ENCODE assay signal across 9 cellular contexts in genomic region chr1:151972533-151973270, GRCh38. TPM values are rescaled to one million over a fixed set of nuclear protein-coding genes. Genes with fewer than 3 reads are reported as not detected.
DNase-seq lines count a peak whose midpoint lies in the region; ATAC-seq and TF ChIP-seq lines count a peak whose summit lies in the region.
"Had no signal": no experiment of that assay in that cellular context is flagged by ENCODE, and none has a peak within 500 bp of the region (broad histone marks: within the 10 kb centered on the region; RNA-seq: fewer than 3 reads in every experiment).

No MANE protein-coding gene starts in this region.

- H3K4me1 ChIP-seq in HUES6 (ENCODE audit: control insufficient read depth, insufficient read depth, low read length) (peaks cover 42% of the 10 kb centered on the region), heart right ventricle (peaks cover 0 to 44% (median 10%) of the 10 kb centered on the region in 9 donors)

- TF ChIP-seq CTCF in BJ (IDR thresholded peaks at IDR 0.05; ENCODE audit: insufficient read depth, low read depth, low read length) (no peak), heart right ventricle (IDR thresholded peaks at IDR 0.05) (no peak), GM10248 (IDR thresholded peaks at IDR 0.05; ENCODE audit: control extremely low read depth, extremely low read depth, low read depth, missing control alignments) (no peak)

- CTCF ChIA-PET in BJ (lab: Yijun Ruan, JAX), result interaction anchor here (0.6 to 10.2 kb wide), 5 partner anchors 10 to 64 kb away, joined by 3 to 137 read pairs (median 4); no protein-coding TSS in a partner anchor
- CTCF ChIA-PET in activated CD8-positive, alpha-beta T cell treated with anti-CD3 and anti-CD28 coated beads, Interleukin-2, amount 10 ng/mL, durations not matched to agents 7 days and 5 days (lab: Charles Lee), result interaction anchor here (0.9 to 28.9 kb wide), 4 partner anchors 19 to 88 kb away, joined by 3 to 1011 read pairs (median 4); partner anchors contain the start of gene S100A10
- CTCF ChIA-PET in GM10248 (lab: Yijun Ruan, JAX), result interaction anchor here (1.9 to 6.4 kb wide), 2 partner anchors 9 to 29 kb away, joined by 9 to 41 read pairs; no protein-coding TSS in a partner anchor

- peak; percentile 48 for ATAC-seq in activated CD8-positive, alpha-beta T cell treated with anti-CD3 and anti-CD28 coated beads, Interleukin-2, amount 10 ng/mL, durations not matched to agents 7 days and 5 days
- peak in 6 of 8 donors; percentile 38 to 90 (median 60) for ATAC-seq in heart right ventricle
- ATAC-seq in stimulated activated naive CD8-positive, alpha-beta T cell treated with anti-CD3 and anti-CD28 coated beads, Interleukin-15, amount 100 ng/mL, for 72 hours, result peak; percentile 97
- no peak for ATAC-seq in GM19324 (IDR thresholded peaks at IDR 0.05; ENCODE audit: low FRiP score, unreplicated experiment)

- H3K9ac ChIP-seq in HUES6 (ENCODE audit: low read length), result peak overlapping the region; percentile 36

- H3K9me3 Mint-ChIP-seq in activated CD8-positive, alpha-beta T cell treated with anti-CD3 and anti-CD28 coated beads, Interleukin-2, amount 10 ng/mL, durations not matched to agents 7 days and 5 days (ENCODE audit: insufficient read depth), result no peaks in the 10 kb centered on the region
- no peaks in the 10 kb centered on the region for H3K9me3 Mint-ChIP-seq in stimulated activated naive CD8-positive, alpha-beta T cell treated with anti-CD3 and anti-CD28 coated beads, Interleukin-15, amount 100 ng/mL, for 72 hours
- H3K9me3 Mint-ChIP-seq: dendritic cell treated with granulocyte-macrophage colony-stimulating factor and Interleukin-4, amounts not matched to agents 40 ng/mL and 50 ng/mL, for 4 days had no signal

- 54 to 59% methylated on average over 7 of the region's 7 CpGs for WGBS in heart right ventricle, 2 donors

- H3K27ac Mint-ChIP-seq in activated CD8-positive, alpha-beta T cell treated with anti-CD3 and anti-CD28 coated beads, Interleukin-2, amount 10 ng/mL, durations not matched to agents 7 days and 5 days, result no peak overlapping the region
- H3K27ac Mint-ChIP-seq in stimulated activated naive CD8-positive, alpha-beta T cell treated with anti-CD3 and anti-CD28 coated beads, Interleukin-15, amount 100 ng/mL, for 72 hours, result no peak overlapping the region
- H3K27ac Mint-ChIP-seq: dendritic cell treated with granulocyte-macrophage colony-stimulating factor and Interleukin-4, amounts not matched to agents 40 ng/mL and 50 ng/mL, for 4 days had no signal

- H3K4me3 ChIP-seq in BJ (ENCODE audit: low read depth, low read length), result no peak overlapping the region
- peak overlapping the region; percentile 12; the same call in 1 of the 2 replicates for H3K4me3 ChIP-seq in HUES6 (ENCODE audit: low read depth, low read length)
- no peak overlapping the region for H3K4me3 ChIP-seq in heart right ventricle

- intact Hi-C loops in heart right ventricle (cut with DNase I), result no loop called here

- H3K4me1 Mint-ChIP-seq in activated CD8-positive, alpha-beta T cell treated with anti-CD3 and anti-CD28 coated beads, Interleukin-2, amount 10 ng/mL, durations not matched to agents 7 days and 5 days (ENCODE audit: low read depth), result peaks cover 22% of the 10 kb centered on the region
- H3K4me1 Mint-ChIP-seq in stimulated activated naive CD8-positive, alpha-beta T cell treated with anti-CD3 and anti-CD28 coated beads, Interleukin-15, amount 100 ng/mL, for 72 hours, result peaks cover 36% of the 10 kb centered on the region

- H3K27ac ChIP-seq in HUES6 (ENCODE audit: low read depth, low read length) (peak overlapping the region; percentile 62; the same call in 1 of the 2 replicates), heart right ventricle (peak overlapping the region in 1 of 10 donors; percentile 4)

- peaks cover 10% of the 10 kb centered on the region for H3K27me3 Mint-ChIP-seq in activated CD8-positive, alpha-beta T cell treated with anti-CD3 and anti-CD28 coated beads, Interleukin-2, amount 10 ng/mL, durations not matched to agents 7 days and 5 days (ENCODE audit: low read depth)
- peaks cover 16% of the 10 kb centered on the region for H3K27me3 Mint-ChIP-seq in stimulated activated naive CD8-positive, alpha-beta T cell treated with anti-CD3 and anti-CD28 coated beads, Interleukin-15, amount 100 ng/mL, for 72 hours
- H3K27me3 Mint-ChIP-seq: dendritic cell treated with granulocyte-macrophage colony-stimulating factor and Interleukin-4, amounts not matched to agents 40 ng/mL and 50 ng/mL, for 4 days had no signal

- H3K36me3 ChIP-seq in BJ (ENCODE audit: control insufficient read depth, insufficient read depth, low read length), result no peaks in the 10 kb centered on the region
- no peaks in the 10 kb centered on the region for H3K36me3 ChIP-seq in HUES6 (ENCODE audit: control insufficient read depth, insufficient read depth, low read length)
- no peaks in the 10 kb centered on the region for H3K36me3 ChIP-seq in heart right ventricle

- H3K27me3 ChIP-seq in BJ (ENCODE audit: control insufficient read depth, insufficient read depth, low read length) (peaks cover 1% of the 10 kb centered on the region; the same call in 1 of the 2 replicates), HUES6 (ENCODE audit: control insufficient read depth, insufficient read depth, low read length) (no peaks in the 10 kb centered on the region), heart right ventricle (no peaks in the 10 kb centered on the region)

- POLR2A ChIA-PET in BJ (lab: Charles Lee) (no interaction called here), GM10248 (lab: Yijun Ruan, JAX) (no interaction called here)
- POLR2A ChIA-PET in activated CD8-positive, alpha-beta T cell treated with anti-CD3 and anti-CD28 coated beads, Interleukin-2, amount 10 ng/mL, durations not matched to agents 7 days and 5 days (lab: Charles Lee), result no interaction called here

- no peaks in the 10 kb centered on the region for H3K36me3 Mint-ChIP-seq in activated CD8-positive, alpha-beta T cell treated with anti-CD3 and anti-CD28 coated beads, Interleukin-2, amount 10 ng/mL, durations not matched to agents 7 days and 5 days (ENCODE audit: low read depth)

- H3K4me3 Mint-ChIP-seq in activated CD8-positive, alpha-beta T cell treated with anti-CD3 and anti-CD28 coated beads, Interleukin-2, amount 10 ng/mL, durations not matched to agents 7 days and 5 days, result no peak overlapping the region
- peak overlapping the region in 1 of 2 donors; percentile 42 for H3K4me3 Mint-ChIP-seq in stimulated activated naive CD8-positive, alpha-beta T cell treated with anti-CD3 and anti-CD28 coated beads, Interleukin-15, amount 100 ng/mL, for 72 hours
- H3K4me3 Mint-ChIP-seq: dendritic cell treated with granulocyte-macrophage colony-stimulating factor and Interleukin-4, amounts not matched to agents 40 ng/mL and 50 ng/mL, for 4 days had no signal

- H3K9me3 ChIP-seq in HUES6 (ENCODE audit: control insufficient read depth, insufficient read depth, low read depth, low read length) (no peaks in the 10 kb centered on the region), heart right ventricle (no peaks in the 10 kb centered on the region)

- DNase-seq in BJ (ENCODE audit: low read depth) (peak; percentile 83), heart right ventricle (no peak), GM10248 (ENCODE audit: extremely low spot score) (no peak), mesenteric fat pad (ENCODE audit: low spot score) (no peak)
- DNase-seq in activated CD8-positive, alpha-beta T cell treated with anti-CD3 and anti-CD28 coated beads, Interleukin-2, amount 10 ng/mL, durations not matched to agents 7 days and 5 days, result peak; percentile 42
- DNase-seq in stimulated activated naive CD8-positive, alpha-beta T cell treated with anti-CD3 and anti-CD28 coated beads, Interleukin-15, amount 100 ng/mL, for 72 hours, result peak in 1 of 2 donors; percentile 56

RNA-seq across cellular contexts. Expression of gene S100A10, which starts 21.0 kb away (rescaled TPM):
- polyA plus RNA-seq in BJ (2011; rRNA removed) (40.3 and 88.4 TPM in 2 replicates), heart right ventricle (100 to 1,000 TPM; 319 to 412 TPM)
- 44.3 and 50.4 TPM in 2 replicates for polyA minus RNA-seq in BJ (2011; rRNA and poly(A)+ RNA removed)
- 100 to 1,000 TPM; 540 to 571 TPM for total RNA-seq in activated CD8-positive, alpha-beta T cell treated with anti-CD3 and anti-CD28 coated beads, Interleukin-2, amount 10 ng/mL, durations not matched to agents 7 days and 5 days
- total RNA-seq in heart right ventricle (100 to 1,000 TPM in 9 of 10 donors, 10 to 100 TPM in 1; 71.3 to 519 (median 235) TPM), mesenteric fat pad (650 TPM)

Comparison
In these comparisons a context has a peak if more than half of its experiments do, and no peak if none do; other contexts are left out.
1. DNase-seq: peak in BJ (single experiment) and activated CD8-positive, alpha-beta T cell treated with anti-CD3 and anti-CD28 coated beads, Interleukin-2, amount 10 ng/mL, durations not matched to agents 7 days and 5 days (single experiment); none in heart right ventricle (0 of 2), GM10248 (single experiment) and mesenteric fat pad (single experiment).